In the genomic region with DNA sequence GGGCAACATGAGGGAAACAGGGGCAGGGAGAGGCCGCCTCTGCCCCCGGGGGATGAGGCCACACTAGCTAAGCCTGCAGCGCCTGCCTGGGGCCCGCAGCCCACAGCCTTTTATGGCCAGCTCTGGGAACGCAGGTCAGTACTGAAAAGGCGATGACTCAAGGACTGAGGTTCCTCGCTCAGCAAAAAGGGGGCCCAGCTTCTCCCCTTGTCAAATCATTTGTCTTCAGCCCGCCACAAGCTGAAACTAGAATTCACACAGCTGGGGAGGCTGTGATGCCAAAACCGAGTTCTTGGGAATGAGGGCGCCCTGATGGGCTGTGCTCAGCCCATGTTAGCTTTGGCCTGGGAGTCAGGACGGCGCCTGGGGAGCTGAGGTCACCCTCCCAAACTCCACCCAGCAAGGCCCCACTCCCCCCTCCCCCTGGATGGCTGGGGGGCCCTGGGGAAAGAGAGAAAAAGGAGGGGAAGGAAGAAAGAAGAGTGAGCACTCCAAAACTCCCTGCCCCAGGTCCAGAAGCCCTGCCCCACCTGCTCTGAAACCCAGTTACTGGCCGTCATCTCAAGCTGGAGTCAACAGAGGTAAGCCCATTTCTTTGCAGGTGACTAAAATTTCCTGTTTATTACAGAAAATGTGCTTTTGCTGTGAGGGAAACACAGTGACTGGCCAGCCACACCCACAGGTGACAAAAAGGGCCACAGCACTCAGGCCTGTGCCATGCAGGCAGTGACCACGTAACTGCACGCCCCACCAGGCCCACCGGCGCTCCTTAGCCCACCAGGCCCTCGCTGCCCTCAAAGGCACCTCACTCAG, we compare ENCODE assay signal across 8 cellular contexts. TPM values are rescaled to one million over a fixed set of nuclear protein-coding genes. Genes with fewer than 3 reads are reported as not detected.
DNase-seq lines count a peak whose midpoint lies in the region; ATAC-seq and FAIRE-seq lines count a peak whose summit lies in the region.

No MANE protein-coding gene starts in this region.

- peak overlapping the region; percentile 76 for H3K4me2 ChIP-seq in GM23248 (ENCODE audit: unreplicated experiment)

- POLR2A ChIA-PET in CD4-positive, alpha-beta memory T cell (lab: Charles Lee; ENCODE audit: partially characterized antibody), result interaction anchor here (1.2 to 28.8 kb wide), 7 partner anchors 12 to 633 kb away, joined by 3 to 2105 read pairs (median 7); partner anchors contain the start of genes CDC42BPG, EHD1, RASGRP2 and SF1
- POLR2A ChIA-PET in naive thymus-derived CD8-positive, alpha-beta T cell (lab: Charles Lee), result interaction anchor here (0.6 to 45.7 kb wide), 8 partner anchors 8 to 701 kb away, joined by 3 to 2449 read pairs (median 23); partner anchors contain the start of genes CDC42BPG, EHD1, FAU and MALAT1

- H3K27me3 ChIP-seq in CD4-positive, alpha-beta memory T cell (ENCODE audit: insufficient read depth, low read length), result no peaks in the 10 kb centered on the region
- H3K27me3 ChIP-seq in GM23248 (replicated peaks; ENCODE audit: insufficient read depth), result no peaks in the 10 kb centered on the region
- H3K27me3 ChIP-seq in effector memory CD4-positive, alpha-beta T cell (replicated peaks; ENCODE audit: control insufficient read depth, insufficient read depth, low read length, poor library complexity, severe bottlenecking), result no peaks in the 10 kb centered on the region

- intact Hi-C loops in CD4-positive, alpha-beta memory T cell (cut with micrococcal nuclease), result no loop called here

- H3K4me3 Mint-ChIP-seq in CD4-positive, alpha-beta memory T cell, result peak overlapping the region; percentile 64 to 91 (median 82)
- H3K4me3 Mint-ChIP-seq in T-helper 17 cell, result peak overlapping the region; percentile 84
- peak overlapping the region; percentile 66 to 85 (median 81) for H3K4me3 Mint-ChIP-seq in naive thymus-derived CD8-positive, alpha-beta T cell

- ATAC-seq in T-helper 17 cell (peak; percentile 24), GM21390 (IDR thresholded peaks at IDR 0.05; ENCODE audit: unreplicated experiment) (no peak)
- peak in 1 of 2 donors; percentile 2 for ATAC-seq in naive thymus-derived CD8-positive, alpha-beta T cell

- H3K27ac Mint-ChIP-seq in CD4-positive, alpha-beta memory T cell, result peak overlapping the region; percentile 76 to 99 (median 95)
- peak overlapping the region; percentile 98 for H3K27ac Mint-ChIP-seq in T-helper 17 cell
- H3K27ac Mint-ChIP-seq in naive thymus-derived CD8-positive, alpha-beta T cell, result peak overlapping the region; percentile 72 to 99 (median 95)

- H3K9me3 ChIP-seq in CD4-positive, alpha-beta memory T cell (ENCODE audit: control insufficient read depth in 1 of 2, low read length in 2 of 2), result no peaks in the 10 kb centered on the region
- no peaks in the 10 kb centered on the region for H3K9me3 ChIP-seq in GM23248 (ENCODE audit: low read depth)
- H3K9me3 ChIP-seq in T-helper 17 cell (ENCODE audit: control insufficient read depth, low read length, poor library complexity, severe bottlenecking), result no peaks in the 10 kb centered on the region
- no peaks in the 10 kb centered on the region for H3K9me3 ChIP-seq in effector memory CD4-positive, alpha-beta T cell (ENCODE audit: control insufficient read depth, low read length)

- peaks cover 56% of the 10 kb centered on the region for H3F3A ChIP-seq in GM23248 (ENCODE audit: insufficient read depth)

- peak overlapping the region; percentile 84 for H3K9ac ChIP-seq in GM23248

- peaks cover 35 to 45% of the 10 kb centered on the region in 2 donors for H3K36me3 Mint-ChIP-seq in CD4-positive, alpha-beta memory T cell
- peaks cover 3% of the 10 kb centered on the region for H3K36me3 Mint-ChIP-seq in T-helper 17 cell (ENCODE audit: low read depth)
- peaks cover 4 to 31% (median 7%) of the 10 kb centered on the region in 3 donors for H3K36me3 Mint-ChIP-seq in naive thymus-derived CD8-positive, alpha-beta T cell

- H3K4me3 ChIP-seq in CD4-positive, alpha-beta memory T cell (ENCODE audit: low read length in 2 of 2), result peak overlapping the region; percentile 40 to 59
- peak overlapping the region; percentile 11; the same call in 1 of the 2 replicates for H3K4me3 ChIP-seq in GM23248
- peak overlapping the region; percentile 39 for H3K4me3 ChIP-seq in effector memory CD4-positive, alpha-beta T cell (ENCODE audit: insufficient read depth, low read depth, low read length, poor library complexity, severe bottlenecking)

- no peak overlapping the region for H2AFZ ChIP-seq in GM23248

- H3K4me1 ChIP-seq in CD4-positive, alpha-beta memory T cell (ENCODE audit: insufficient read depth, low read length), result peaks cover 99% of the 10 kb centered on the region
- H3K4me1 ChIP-seq in GM23248 (ENCODE audit: insufficient read depth), result peaks cover 57% of the 10 kb centered on the region
- H3K4me1 ChIP-seq in effector memory CD4-positive, alpha-beta T cell (ENCODE audit: control insufficient read depth, insufficient read depth, low read length, poor library complexity, severe bottlenecking), result peaks cover 92% of the 10 kb centered on the region

- peaks cover 53 to 95% (median 78%) of the 10 kb centered on the region in 4 donors for H3K4me1 Mint-ChIP-seq in CD4-positive, alpha-beta memory T cell
- peaks cover 66% of the 10 kb centered on the region for H3K4me1 Mint-ChIP-seq in T-helper 17 cell
- H3K4me1 Mint-ChIP-seq in naive thymus-derived CD8-positive, alpha-beta T cell, result peaks cover 42 to 97% (median 91%) of the 10 kb centered on the region in 4 donors

- peaks cover 13% of the 10 kb centered on the region for H3K36me3 ChIP-seq in CD4-positive, alpha-beta memory T cell (ENCODE audit: insufficient read depth, low read length)
- H3K36me3 ChIP-seq in GM23248 (ENCODE audit: low read depth), result 0 out of 2 replicates have a peak, but pooled peaks cover 2% of the 10 kb centered on the region
- H3K36me3 ChIP-seq in effector memory CD4-positive, alpha-beta T cell (ENCODE audit: control insufficient read depth, insufficient read depth, low read length), result peaks cover 4% of the 10 kb centered on the region

- H3K79me2 ChIP-seq in GM23248 (ENCODE audit: insufficient read depth), result peaks cover 91% of the 10 kb centered on the region

- CTCF ChIA-PET in CD4-positive, alpha-beta memory T cell (lab: Charles Lee; ENCODE audit: partially characterized antibody), result interaction anchor here (1.7 to 29.7 kb wide), 5 partner anchors 10 to 22 kb away, joined by 4 to 1245 read pairs (median 6); partner anchors contain the start of genes CDC42BPG and EHD1

- no peaks in the 10 kb centered on the region for H3K9me2 ChIP-seq in GM23248 (ENCODE audit: insufficient read depth)

- H4K20me1 ChIP-seq in GM23248 (ENCODE audit: insufficient read depth), result peaks cover 9% of the 10 kb centered on the region; the same call in 1 of the 2 replicates

- 24 to 25% methylated on average over 18 of the region's 18 CpGs for WGBS in GM23248 (ENCODE audit: low coverage in 1 of 2, low lambda C conversion rate in 2 of 2, missing lambda C conversion rate in 2 of 2), 2 experiments

- in situ Hi-C loops in GM23248 (cut with MboI), result no loop called here

- no peak for FAIRE-seq in urothelium cell line (lab: Jason Lieb, UNC)

- no peaks in the 10 kb centered on the region for H3K27me3 Mint-ChIP-seq in CD4-positive, alpha-beta memory T cell
- no peaks in the 10 kb centered on the region for H3K27me3 Mint-ChIP-seq in T-helper 17 cell
- H3K27me3 Mint-ChIP-seq in naive thymus-derived CD8-positive, alpha-beta T cell, result no peaks in the 10 kb centered on the region

- DNase-seq in CD4-positive, alpha-beta memory T cell, result peak in 2 of 5 donors; percentile 24 to 64
- peak; percentile 96 for DNase-seq in GM23248
- no peak for DNase-seq in T-helper 17 cell
- DNase-seq in effector memory CD4-positive, alpha-beta T cell, result no peak
- DNase-seq in naive thymus-derived CD8-positive, alpha-beta T cell, result peak in 1 of 10 donors; percentile 58
- DNase-seq in NCI-H1417 (lab: John Stamatoyannopoulos, UW), result no peak
- no peak for DNase-seq in urothelium cell line (ENCODE audit: low spot score)

- peaks cover 0 to 2% (median 0%) of the 10 kb centered on the region in 8 donors for H3K9me3 Mint-ChIP-seq in CD4-positive, alpha-beta memory T cell
- peaks cover 0 to 4% (median 0%) of the 10 kb centered on the region in 9 donors for H3K9me3 Mint-ChIP-seq in naive thymus-derived CD8-positive, alpha-beta T cell

- H3K27ac ChIP-seq in CD4-positive, alpha-beta memory T cell (ENCODE audit: low read depth, low read length), result peak overlapping the region; percentile 68
- peak overlapping the region; percentile 99 for H3K27ac ChIP-seq in GM23248
- peak overlapping the region; percentile 83 for H3K27ac ChIP-seq in effector memory CD4-positive, alpha-beta T cell (ENCODE audit: insufficient read depth, low read length, poor library complexity, severe bottlenecking)

RNA-seq across cellular contexts. Expression of gene EHD1, which starts 13.7 kb away (rescaled TPM):
- total RNA-seq in CD4-positive, alpha-beta memory T cell, result 100 to 1,000 TPM; 268 to 279 TPM
- polyA plus RNA-seq in CD4-positive, alpha-beta memory T cell, result 100 to 1,000 TPM; 125 to 200 TPM
- 90.2 and 124 TPM in 2 replicates for total RNA-seq in GM23248 (2014; rRNA removed; shearing (Covaris generic))
- 55.2 and 56.3 TPM in 2 replicates for polyA plus RNA-seq in GM23248 (2016; fragmentation: Nextera tagmentation; extraction: Ambion mirVana)
- total RNA-seq in T-helper 17 cell, result 100 to 1,000 TPM; 184 to 212 TPM
- total RNA-seq in naive thymus-derived CD8-positive, alpha-beta T cell, result 100 to 1,000 TPM; 217 to 226 TPM
- 100 to 1,000 TPM; 137 to 164 (median 154) TPM for polyA plus RNA-seq in naive thymus-derived CD8-positive, alpha-beta T cell

RNA-seq across cellular contexts. Expression of gene CDC42BPG, which starts 20.2 kb away (rescaled TPM):
- total RNA-seq in CD4-positive, alpha-beta memory T cell, result 1 to 10 TPM; 6.2 to 9.0 TPM
- under 1 TPM in 1 of 2 donors, not detected in 1; 0.62 TPM for polyA plus RNA-seq in CD4-positive, alpha-beta memory T cell
- total RNA-seq in GM23248 (2014; rRNA removed; shearing (Covaris generic)), result not detected in 2 replicates
- polyA plus RNA-seq in GM23248 (2016; fragmentation: Nextera tagmentation; extraction: Ambion mirVana), result not detected in 2 replicates
- total RNA-seq in T-helper 17 cell, result 1 to 10 TPM; 4.0 to 7.7 TPM
- total RNA-seq in naive thymus-derived CD8-positive, alpha-beta T cell, result 10 to 100 TPM in 1 of 2 experiments, 1 to 10 TPM in 1; 9.0 to 10.3 TPM
- under 1 TPM; 0.09 to 0.38 (median 0.13) TPM for polyA plus RNA-seq in naive thymus-derived CD8-positive, alpha-beta T cell

RNA-seq across cellular contexts. Expression of gene ATG2A, which starts 52.3 kb away (rescaled TPM):
- 10 to 100 TPM; 45.7 to 47.3 TPM for total RNA-seq in CD4-positive, alpha-beta memory T cell
- 1 to 10 TPM; 4.1 to 6.3 TPM for polyA plus RNA-seq in CD4-positive, alpha-beta memory T cell
- 12.4 and 18.9 TPM in 2 replicates for total RNA-seq in GM23248 (2014; rRNA removed; shearing (Covaris generic))
- polyA plus RNA-seq in GM23248 (2016; fragmentation: Nextera tagmentation; extraction: Ambion mirVana), result 6.3 and 6.8 TPM in 2 replicates
- total RNA-seq in T-helper 17 cell, result 100 to 1,000 TPM; 161 to 226 TPM
- 10 to 100 TPM; 39.5 to 41.4 TPM for total RNA-seq in naive thymus-derived CD8-positive, alpha-beta T cell
- polyA plus RNA-seq in naive thymus-derived CD8-positive, alpha-beta T cell, result 1 to 10 TPM; 3.4 to 4.2 (median 3.6) TPM

RNA-seq across cellular contexts. Expression of gene MEN1, which starts 54.3 kb away (rescaled TPM):
- total RNA-seq in CD4-positive, alpha-beta memory T cell, result 10 to 100 TPM; 41.3 to 42.7 TPM
- 10 to 100 TPM; 22.4 to 42.1 TPM for polyA plus RNA-seq in CD4-positive, alpha-beta memory T cell
- 13.2 and 15.8 TPM in 2 replicates for total RNA-seq in GM23248 (2014; rRNA removed; shearing (Covaris generic))
- polyA plus RNA-seq in GM23248 (2016; fragmentation: Nextera tagmentation; extraction: Ambion mirVana), result 24.6 and 26.1 TPM in 2 replicates
- 10 to 100 TPM; 25.8 to 27.0 TPM for total RNA-seq in T-helper 17 cell
- 10 to 100 TPM; 50.7 to 54.1 TPM for total RNA-seq in naive thymus-derived CD8-positive, alpha-beta T cell
- 10 to 100 TPM; 22.1 to 57.4 (median 36.1) TPM for polyA plus RNA-seq in naive thymus-derived CD8-positive, alpha-beta T cell

RNA-seq across cellular contexts. Expression of gene PPP2R5B, which starts 59.8 kb away (rescaled TPM):
- 10 to 100 TPM; 14.0 to 15.8 TPM for total RNA-seq in CD4-positive, alpha-beta memory T cell
- polyA plus RNA-seq in CD4-positive, alpha-beta memory T cell, result 1 to 10 TPM; 5.6 to 8.8 TPM
- 23.9 and 27.3 TPM in 2 replicates for total RNA-seq in GM23248 (2014; rRNA removed; shearing (Covaris generic))
- 16.4 and 19.4 TPM in 2 replicates for polyA plus RNA-seq in GM23248 (2016; fragmentation: Nextera tagmentation; extraction: Ambion mirVana)
- total RNA-seq in T-helper 17 cell, result 10 to 100 TPM; 21.5 to 25.3 TPM
- total RNA-seq in naive thymus-derived CD8-positive, alpha-beta T cell, result 10 to 100 TPM; 13.4 to 16.0 TPM
- 1 to 10 TPM; 4.7 to 6.6 (median 5.3) TPM for polyA plus RNA-seq in naive thymus-derived CD8-positive, alpha-beta T cell
